ENCODE assay signal across 20 cellular contexts in genomic region chr3:37282996-37283395, GRCh38. TPM values are rescaled to one million over a fixed set of nuclear protein-coding genes. Genes with fewer than 3 reads are reported as not detected.
DNase-seq lines count a peak whose midpoint lies in the region; ATAC-seq, FAIRE-seq and TF ChIP-seq lines count a peak whose summit lies in the region.
"Had no signal": no experiment of that assay in that cellular context is flagged by ENCODE, and none has a peak within 500 bp of the region (broad histone marks: within the 10 kb centered on the region; RNA-seq: fewer than 3 reads in every experiment).

No MANE protein-coding gene starts in this region.

- H3K27ac ChIP-seq in GM23248 (peak overlapping the region; percentile 7; the same call in 1 of the 2 replicates), IMR-90 (ENCODE audit: insufficient read depth, low read length) (no peak overlapping the region), mesenchymal stem cell (ENCODE audit: low read length, poor library complexity, severe bottlenecking) (no peak overlapping the region)
- H3K27ac ChIP-seq: SJSA1 had no signal

- H3K9me2 ChIP-seq in GM23248 (ENCODE audit: insufficient read depth) = no peaks in the 10 kb centered on the region

- no peak for ATAC-seq in IMR-90 (ENCODE audit: low read depth)
- ATAC-seq in HG03442 (IDR thresholded peaks at IDR 0.05; ENCODE audit: unreplicated experiment) = no peak
- no peak for ATAC-seq in HG03159 (IDR thresholded peaks at IDR 0.05; ENCODE audit: unreplicated experiment)
- no peak for ATAC-seq in HG03571 (IDR thresholded peaks at IDR 0.05; ENCODE audit: unreplicated experiment)
- ATAC-seq: CD8-positive, alpha-beta T cell; Right ventricle myocardium inferior had no signal

- H2AFZ ChIP-seq in GM23248 (no peak overlapping the region), IMR-90 (replicated peaks; ENCODE audit: low read length, poor library complexity) (no peak overlapping the region), mesenchymal stem cell (ENCODE audit: low read depth, low read length) (no peak overlapping the region)

- H2BK12ac ChIP-seq in mesenchymal stem cell (ENCODE audit: low read length in 2 of 2) = no peak overlapping the region

- H2AK9ac ChIP-seq in IMR-90 (replicated peaks; ENCODE audit: low read depth, low read length, poor library complexity) = no peak overlapping the region

- H3K9ac ChIP-seq in GM23248 (no peak overlapping the region), IMR-90 (ENCODE audit: low read depth, low read length) (no peak overlapping the region), mesenchymal stem cell (ENCODE audit: low read length) (peak overlapping the region; percentile 58)

- H3K4me1 ChIP-seq in GM23248 (ENCODE audit: insufficient read depth) (peaks cover 14% of the 10 kb centered on the region), IMR-90 (ENCODE audit: control insufficient read depth, insufficient read depth, low read length) (peaks cover 4% of the 10 kb centered on the region; the same call in 1 of the 2 replicates), mesenchymal stem cell (ENCODE audit: control insufficient read depth, insufficient read depth, low read depth, low read length) (no peaks in the 10 kb centered on the region)

- H4K8ac ChIP-seq in IMR-90 (ENCODE audit: low read depth in 2 of 2, low read length in 2 of 2) = no peak overlapping the region
- H4K8ac ChIP-seq in mesenchymal stem cell (ENCODE audit: low read length) = no peak overlapping the region

- H3F3A ChIP-seq in GM23248 (ENCODE audit: insufficient read depth) = peaks cover 20% of the 10 kb centered on the region

- TF ChIP-seq POLR2A in IMR-90 (IDR thresholded peaks at IDR 0.05; ENCODE audit: low read depth, low read length) = no peak

- TF ChIP-seq RAD21 in IMR-90 (IDR thresholded peaks at IDR 0.05; ENCODE audit: low read length) = no peak

- H3K18ac ChIP-seq in IMR-90 (ENCODE audit: low read depth, low read length) (no peak overlapping the region), mesenchymal stem cell (ENCODE audit: low read depth in 1 of 2, low read length in 2 of 2) (no peak overlapping the region)

- H3K79me1 ChIP-seq in IMR-90 (ENCODE audit: low read depth in 1 of 2, low read length in 2 of 2) = peaks cover 43 to 63% of the 10 kb centered on the region in 2 experiments
- H3K79me1 ChIP-seq in mesenchymal stem cell (replicated peaks; ENCODE audit: low read length, poor library complexity, severe bottlenecking) = peaks cover 25% of the 10 kb centered on the region

- H3K9me3 ChIP-seq in GM23248 (ENCODE audit: low read depth) (no peaks in the 10 kb centered on the region), IMR-90 (ENCODE audit: control insufficient read depth, insufficient read depth, low read length) (no peaks in the 10 kb centered on the region), mesenchymal stem cell (ENCODE audit: control insufficient read depth, low read length) (no peaks in the 10 kb centered on the region)
- H3K9me3 ChIP-seq: SJSA1 had no signal

- no TSS peak for BruUV-seq in IMR-90 (replicated peaks; lab: Mats Ljungman, UMichigan)

- CTCF ChIA-PET in IMR-90 (lab: Yijun Ruan, JAX) = no interaction called here

- no peak overlapping the region for H4K5ac ChIP-seq in IMR-90 (ENCODE audit: low read depth, low read length)

- H3K79me2 ChIP-seq in GM23248 (ENCODE audit: insufficient read depth) = peaks cover 46% of the 10 kb centered on the region

- H2BK15ac ChIP-seq in IMR-90 (ENCODE audit: low read depth, low read length) (no peak overlapping the region), mesenchymal stem cell (ENCODE audit: low read depth, poor library complexity, severe bottlenecking) (no peak overlapping the region)

- no peak overlapping the region for H4K91ac ChIP-seq in IMR-90 (ENCODE audit: insufficient read depth, low read depth, low read length)
- no peak overlapping the region for H4K91ac ChIP-seq in mesenchymal stem cell (ENCODE audit: low read length)

- H3K14ac ChIP-seq in IMR-90 (replicated peaks; ENCODE audit: low read depth, low read length) = no peak overlapping the region
- H3K14ac ChIP-seq in mesenchymal stem cell (ENCODE audit: low read length in 2 of 2) = no peak overlapping the region

- no peak overlapping the region for H2BK20ac ChIP-seq in IMR-90 (ENCODE audit: low read depth, low read length)

- no peak overlapping the region for H3K4ac ChIP-seq in IMR-90 (ENCODE audit: low read depth, low read length)
- H3K4ac ChIP-seq in mesenchymal stem cell (ENCODE audit: low read depth in 1 of 2, low read length in 2 of 2) = no peak overlapping the region

- H2AK5ac ChIP-seq in IMR-90 (ENCODE audit: low read depth, low read length) = no peak overlapping the region
- H2AK5ac ChIP-seq in mesenchymal stem cell (ENCODE audit: low read length, severe bottlenecking) = no peak overlapping the region

- peak overlapping the region; percentile 1 for H3K4me2 ChIP-seq in GM23248 (ENCODE audit: unreplicated experiment)
- H3K4me2 ChIP-seq in IMR-90 (ENCODE audit: low read depth, low read length) = no peak overlapping the region
- H3K4me2 ChIP-seq in mesenchymal stem cell (ENCODE audit: low read length, poor library complexity, severe bottlenecking) = no peak overlapping the region

- H2BK5ac ChIP-seq in IMR-90 (ENCODE audit: low read depth, low read length, poor library complexity, severe bottlenecking) (no peak overlapping the region), mesenchymal stem cell (ENCODE audit: low read depth, low read length, poor library complexity, severe bottlenecking) (no peak overlapping the region)

- H3K9me1 ChIP-seq in IMR-90 (ENCODE audit: insufficient read depth, low read length) = peaks cover 9% of the 10 kb centered on the region

- POLR2A ChIA-PET in IMR-90 (lab: Charles Lee; ENCODE audit: unreplicated experiment) = no interaction called here

- no peak overlapping the region for H3K4me3 ChIP-seq in GM23248
- no peak overlapping the region for H3K4me3 ChIP-seq in IMR-90 (ENCODE audit: insufficient read depth, low read depth, low read length)
- H3K4me3 ChIP-seq in mesenchymal stem cell (ENCODE audit: insufficient read depth in 1 of 2, low read depth in 1 of 2, low read length in 2 of 2) = no peak overlapping the region
- H3K4me3 ChIP-seq: SJSA1 had no signal

- no peak for TF ChIP-seq CTCF in IMR-90 (conservative IDR thresholded peaks at IDR 0.05; ENCODE audit: low read depth, low read length)

- no peak overlapping the region for H3K23ac ChIP-seq in IMR-90 (ENCODE audit: low read depth, low read length)
- no peak overlapping the region for H3K23ac ChIP-seq in mesenchymal stem cell (ENCODE audit: low read length in 2 of 2)

- H4K20me1 ChIP-seq in GM23248 (ENCODE audit: insufficient read depth) (peaks cover 7% of the 10 kb centered on the region; the same call in 1 of the 2 replicates), IMR-90 (ENCODE audit: insufficient read depth, low read length) (peaks cover 40% of the 10 kb centered on the region)

- peak; percentile 66 for FAIRE-seq in endometrium (lab: Jason Lieb, UNC)
- FAIRE-seq: GM12891 had no signal

- H3K56ac ChIP-seq in IMR-90 (ENCODE audit: extremely low read depth, insufficient read depth, low read length) = no peak overlapping the region

- H3K36me3 ChIP-seq in GM23248 (ENCODE audit: low read depth) (peaks cover 8% of the 10 kb centered on the region), IMR-90 (ENCODE audit: control insufficient read depth, insufficient read depth, low read length) (peaks cover 21% of the 10 kb centered on the region), mesenchymal stem cell (ENCODE audit: control insufficient read depth in 1 of 2, insufficient read depth in 2 of 2, low read depth in 1 of 2, low read length in 2 of 2) (peaks cover 20 to 66% of the 10 kb centered on the region in 2 experiments)

- dilution Hi-C loops in IMR-90 (cut with HindIII; ENCODE audit: low sequenced_read_pairs, unreplicated experiment) = no loop called here

- H2BK120ac ChIP-seq in IMR-90 (ENCODE audit: low read depth, low read length) (no peak overlapping the region), mesenchymal stem cell (ENCODE audit: low read depth, low read length) (no peak overlapping the region)

- intact Hi-C loops in IMR-90 (cut with micrococcal nuclease) = loop anchor here (5.0 kb wide), 1 partner anchor 36 kb away; no protein-coding TSS in a partner anchor

- in situ Hi-C loops in GM23248 (cut with MboI) (no loop called here), IMR-90 (cut with MboI; ENCODE audit: low sequenced_read_pairs) (no loop called here)

- no peaks in the 10 kb centered on the region for H3K27me3 ChIP-seq in GM23248 (replicated peaks; ENCODE audit: insufficient read depth)
- H3K27me3 ChIP-seq in IMR-90 (ENCODE audit: control insufficient read depth, insufficient read depth, low read length) = no peaks in the 10 kb centered on the region
- no peaks in the 10 kb centered on the region for H3K27me3 ChIP-seq in mesenchymal stem cell (ENCODE audit: control insufficient read depth in 1 of 2, insufficient read depth in 1 of 2, low read length in 2 of 2)
- H3K27me3 ChIP-seq: SJSA1 had no signal

- peak; percentile 51 for DNase-seq in GM23248
- DNase-seq in IMR-90 = peak; percentile 26
- no peak for DNase-seq in mesenchymal stem cell
- DNase-seq: C1 segment of cervical spinal cord; CD8-positive, alpha-beta T cell; DND-41; H9; Karpas-422; NCI-H1417; NCI-H1694 treated with DMSO at 0.1 percent for 48 hours; NCI-H2081 treated with DMSO at 0.1 percent for 48 hours; NCI-H2171 treated with DMSO at 0.1 percent for 48 hours; NCI-H524 treated with DMSO at 0.1 percent for 48 hours had no signal

TF ChIP-seq in IMR-90, 13 proteins besides CTCF, POLR2A, EP300 and RAD21 (continues in another document):
- TF ChIP-seq BHLHE40 (IDR thresholded peaks at IDR 0.05; ENCODE audit: low read depth, low read length) (no peak), FOS (IDR thresholded peaks at IDR 0.05; ENCODE audit: low read depth, low read length) (no peak), MAFK (IDR thresholded peaks at IDR 0.05; ENCODE audit: low read depth, low read length) (no peak), USF2 (IDR thresholded peaks at IDR 0.05; ENCODE audit: low read depth, low read length) (no peak), RFX5 (IDR thresholded peaks at IDR 0.05; ENCODE audit: low read depth, low read length) (no peak), CHD1 (IDR thresholded peaks at IDR 0.05; ENCODE audit: low read depth, low read length) (no peak)

RNA-seq across cellular contexts. Expression of gene GOLGA4, which starts 39.9 kb away (rescaled TPM):
- total RNA-seq in GM23248 (2014; rRNA removed; shearing (Covaris generic)) = 34.5 and 41.6 TPM in 2 replicates
- 52.1 and 60.0 TPM in 2 replicates for polyA plus RNA-seq in GM23248 (2016; fragmentation: Nextera tagmentation; extraction: Ambion mirVana)
- total RNA-seq in IMR-90 (2012; rRNA removed) = 51.1 and 70.0 TPM in 2 replicates
- 14.4 and 16.9 TPM in 2 replicates for polyA plus RNA-seq in IMR-90 (2012; rRNA removed)
- polyA plus RNA-seq in IMR-90 (2012; cell fraction: cytosol; rRNA removed) = 3.6 and 3.9 TPM in 2 replicates
- 3.3 and 7.7 TPM in 2 replicates for polyA plus RNA-seq in IMR-90 (2012; cell fraction: nucleus; rRNA removed; ENCODE audit: low replicate concordance)
- 75.0 TPM for polyA plus RNA-seq in mesenchymal stem cell (2013, experiment 1 of 2)
- 75.6 TPM for polyA plus RNA-seq in mesenchymal stem cell (2013, experiment 2 of 2)
